23 cellular contexts compared by ENCODE assay signal in genomic region chr1:30609336-30610280, GRCh38.
A peak's percentile ranks its signal among the peaks of the same experiment; 100 is the strongest.
DNase-seq lines count a peak whose midpoint lies in the region; ATAC-seq and TF ChIP-seq lines count a peak whose summit lies in the region.
"Had no signal": no experiment of that assay in that cellular context is flagged by ENCODE, and none has a peak within 500 bp of the region (broad histone marks: within the 10 kb centered on the region; RNA-seq: fewer than 3 reads in every experiment).

No MANE protein-coding gene starts in this region.

- no peak overlapping the region for H3K4ac ChIP-seq in trophoblast cell (ENCODE audit: low read depth, low read length)

- WGBS in trophoblast cell (ENCODE audit: extremely low coverage, insufficient coverage, insufficient read length), result no CpG with 5 or more reads among the region's 10 CpGs

- no peak overlapping the region for H3K4me2 ChIP-seq in trophoblast cell (ENCODE audit: low read length)
- H3K4me2 ChIP-seq: BLaER1 had no signal

- no peak overlapping the region for H4K91ac ChIP-seq in trophoblast cell (ENCODE audit: low read depth, low read length)

- H3K23ac ChIP-seq in trophoblast cell (ENCODE audit: low read length), result no peak overlapping the region

- H3K18ac ChIP-seq in trophoblast cell (ENCODE audit: low read length), result no peak overlapping the region

- no peak overlapping the region for H2AFZ ChIP-seq in trophoblast cell (ENCODE audit: insufficient read depth, low read length, poor library complexity)
- H2AFZ ChIP-seq: GM23248 had no signal

- DNase-seq in cardiac septum (ENCODE audit: low spot score), result peak; percentile 22
- no peak for DNase-seq in left cardiac atrium
- DNase-seq in foreskin keratinocyte, result peak in 1 of 2 donors; percentile 61
- no peak for DNase-seq in trophoblast cell
- DNase-seq: CD4-positive, CD25-positive, alpha-beta regulatory T cell; DMS153; DND-41; GM23248; H7; NCI-H1048; NCI-H1417; NCI-H1694; NCI-H2029 treated with DMSO at 0.1 percent for 48 hours; NCI-H2227 treated with DMSO at 0.1 percent for 48 hours; NCI-H526 treated with DMSO at 0.1 percent for 48 hours; SHP77 had no signal

- peaks cover 27% of the 10 kb centered on the region for H3K4me1 ChIP-seq in foreskin keratinocyte
- no peaks in the 10 kb centered on the region for H3K4me1 ChIP-seq in trophoblast cell (ENCODE audit: control insufficient read depth in 1 of 2, insufficient read depth in 2 of 2, low read length in 2 of 2)
- H3K4me1 ChIP-seq: BLaER1 had no signal

- H3K79me2 ChIP-seq in trophoblast cell (ENCODE audit: control insufficient read depth, insufficient read depth, low read length, poor library complexity), result no peaks in the 10 kb centered on the region

- ATAC-seq in left cardiac atrium (no peak), foreskin keratinocyte (peak; percentile 18), GM21515 (IDR thresholded peaks at IDR 0.05; ENCODE audit: unreplicated experiment) (no peak), HG03469 (IDR thresholded peaks at IDR 0.05; ENCODE audit: unreplicated experiment) (no peak), HG03280 (IDR thresholded peaks at IDR 0.05; ENCODE audit: unreplicated experiment) (no peak)
- ATAC-seq: Panc1 had no signal

- H3K27me3 ChIP-seq in foreskin keratinocyte (no peaks in the 10 kb centered on the region), trophoblast cell (ENCODE audit: insufficient read depth, low read length) (no peaks in the 10 kb centered on the region)
- H3K27me3 ChIP-seq: BLaER1 had no signal

- H3K27ac ChIP-seq in foreskin keratinocyte (no peak overlapping the region), trophoblast cell (ENCODE audit: low read depth, low read length) (no peak overlapping the region)
- H3K27ac ChIP-seq: BLaER1, GM23248, HL-60, RWPE1 had no signal

- no peak overlapping the region for H2BK5ac ChIP-seq in trophoblast cell (ENCODE audit: low read depth, low read length, poor library complexity)

- H3K4me3 ChIP-seq in trophoblast cell (ENCODE audit: low read depth, low read length), result peak overlapping the region; percentile 9
- H3K4me3 ChIP-seq: BLaER1, GM23248 had no signal

- intact Hi-C loops in cardiac septum (cut with DNase I) (no loop called here), left cardiac atrium (cut with DNase I) (no loop called here)

- H3K36me3 ChIP-seq in trophoblast cell (ENCODE audit: control insufficient read depth in 1 of 2, insufficient read depth in 2 of 2, low read length in 2 of 2), result no peaks in the 10 kb centered on the region
- H3K36me3 ChIP-seq: BLaER1 had no signal

- no peak overlapping the region for H4K12ac ChIP-seq in trophoblast cell (ENCODE audit: low read depth, low read length)

- no peaks in the 10 kb centered on the region for H3K79me1 ChIP-seq in trophoblast cell (ENCODE audit: low read length)

- H2BK120ac ChIP-seq in trophoblast cell (ENCODE audit: insufficient read depth, low read length, poor library complexity), result no peak overlapping the region

- no peak overlapping the region for H3K9ac ChIP-seq in trophoblast cell (ENCODE audit: low read length)
- H3K9ac ChIP-seq: BLaER1, GM23248 had no signal

- TF ChIP-seq CTCF in foreskin keratinocyte (conservative IDR thresholded peaks at IDR 0.05), result no peak

- H3K14ac ChIP-seq in trophoblast cell (ENCODE audit: low read length), result no peak overlapping the region

- no peak overlapping the region for H4K8ac ChIP-seq in trophoblast cell (ENCODE audit: low read depth, low read length)

- H2BK12ac ChIP-seq in trophoblast cell (ENCODE audit: low read length), result no peak overlapping the region

- peaks cover 4% of the 10 kb centered on the region for H3K9me3 ChIP-seq in trophoblast cell (ENCODE audit: insufficient read depth, low read depth, low read length)
- H3K9me3 ChIP-seq: BLaER1 had no signal

- no peak overlapping the region for H2AK5ac ChIP-seq in trophoblast cell (ENCODE audit: low read length)
